ENCODE assay signal across 1 cellular context in genomic region chr20:51321343-51322163, GRCh38.
TF ChIP-seq lines count a peak whose summit lies in the region.

No MANE protein-coding gene starts in this region.

TF ChIP-seq in A549, 52 proteins besides CTCF, POLR2A, EP300 and RAD21 (continued from another document):
- TF ChIP-seq MAX (IDR thresholded peaks at IDR 0.05) = no peak
- no peak for TF ChIP-seq POLR2AphosphoS2 (conservative IDR thresholded peaks at IDR 0.05; ENCODE audit: low read length)
- TF ChIP-seq HOXB13 (CRISPR knock-in tag; IDR thresholded peaks at IDR 0.05; ENCODE audit: low read depth) = no peak
- no peak for TF ChIP-seq CBX8 (IDR thresholded peaks at IDR 0.05)
- TF ChIP-seq RARB (CRISPR knock-in tag; IDR thresholded peaks at IDR 0.05) = no peak
- TF ChIP-seq CHD4 (IDR thresholded peaks at IDR 0.05; ENCODE audit: borderline replicate concordance) = no peak
- TF ChIP-seq NFE2L2 (conservative IDR thresholded peaks at IDR 0.05; ENCODE audit: low read length) = no peak
- TF ChIP-seq CHD2 (IDR thresholded peaks at IDR 0.05; ENCODE audit: low read length, partially characterized antibody) = no peak
- TF ChIP-seq ZSCAN20 (CRISPR knock-in tag; IDR thresholded peaks at IDR 0.05) = no peak
TF ChIP-seq in A549: peak in this region for 0.
